ENCODE assay signal across 11 cellular contexts in the genomic region with DNA sequence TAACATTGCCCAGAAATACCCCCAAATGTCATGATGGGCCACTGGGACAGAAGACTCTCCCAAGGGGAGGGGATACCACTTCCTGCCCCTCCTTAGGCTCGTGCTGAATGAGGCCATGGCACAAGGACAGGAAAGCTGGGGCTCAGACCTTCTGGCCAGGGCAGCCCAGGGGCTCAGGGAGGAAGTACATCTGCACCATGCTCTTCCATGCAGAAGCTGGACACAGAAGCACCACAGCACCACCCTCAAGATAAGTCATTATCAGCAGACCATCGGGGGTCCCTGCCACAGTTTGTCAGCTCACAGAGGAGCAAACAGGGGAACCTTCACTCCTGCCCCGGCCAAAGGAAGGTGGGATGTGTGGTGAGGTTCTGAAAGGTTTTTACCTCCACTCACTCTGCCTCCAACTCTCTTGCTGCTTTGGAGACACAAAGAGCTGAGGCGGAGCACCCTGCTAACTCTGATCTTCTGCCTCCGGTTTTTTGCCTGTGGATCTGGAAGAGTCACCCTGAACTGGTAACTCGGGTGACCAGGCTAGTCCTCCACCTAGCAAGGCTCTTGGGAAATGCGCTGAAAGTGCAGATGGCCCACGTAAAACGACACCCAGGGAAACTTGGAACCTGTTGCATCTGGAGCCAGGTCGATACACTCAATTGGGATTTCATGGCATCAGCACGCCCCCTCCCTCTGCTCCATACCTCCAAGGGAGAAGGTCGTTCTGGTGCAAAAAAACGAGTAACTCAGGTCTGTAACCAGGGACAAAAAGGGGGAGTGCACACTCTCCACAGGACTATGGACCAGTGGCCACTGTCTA. TPM values are rescaled to one million over a fixed set of nuclear protein-coding genes. Genes with fewer than 3 reads are reported as not detected.
A peak's percentile ranks its signal among the peaks of the same experiment; 100 is the strongest.
DNase-seq lines count a peak whose midpoint lies in the region; ATAC-seq, FAIRE-seq and TF ChIP-seq lines count a peak whose summit lies in the region.
"Had no signal": no experiment of that assay in that cellular context is flagged by ENCODE, and none has a peak within 500 bp of the region (broad histone marks: within the 10 kb centered on the region; RNA-seq: fewer than 3 reads in every experiment).

No MANE protein-coding gene starts in this region.

- H3K27me3 ChIP-seq in OCI-LY1 (ENCODE audit: insufficient read depth, low read length), result no peaks in the 10 kb centered on the region
- H3K27me3 ChIP-seq in endothelial cell of umbilical vein (ENCODE audit: control insufficient read depth in 2 of 2, insufficient read depth in 2 of 2, low read length in 2 of 2), result no peaks in the 10 kb centered on the region
- H3K27me3 ChIP-seq: BE2C had no signal

- no peak for TF ChIP-seq CTCF in OCI-LY1 (IDR thresholded peaks at IDR 0.05; ENCODE audit: low read length)
- TF ChIP-seq CTCF in endothelial cell of umbilical vein (IDR thresholded peaks at IDR 0.05; ENCODE audit: extremely low read depth in 1 of 2, insufficient read depth in 1 of 2, low read depth in 1 of 2, low read length in 2 of 2), result no peak
- TF ChIP-seq CTCF in Calu3 (IDR thresholded peaks at IDR 0.05; ENCODE audit: unreplicated experiment), result no peak

- peaks cover 11% of the 10 kb centered on the region for H3K36me3 Mint-ChIP-seq in T-helper 2 cell treated with Interferon-gamma antibody and Interleukin-4, amounts not matched to agents 5 μg/mL and 100 μg/mL, for 36 hours (ENCODE audit: low read depth)
- peaks cover 86% of the 10 kb centered on the region for H3K36me3 Mint-ChIP-seq in stimulated activated memory B cell treated with anti-CD40 and anti-IgM and Interleukin-4, amounts not matched to agents 10 μg/mL and 1 μg/mL and 100 μg/mL, for 72 hours
- peaks cover 18% of the 10 kb centered on the region for H3K36me3 Mint-ChIP-seq in Calu3 (ENCODE audit: insufficient read depth, unreplicated experiment)

- H3K4me1 ChIP-seq in OCI-LY1 (ENCODE audit: insufficient read depth, low read length, severe bottlenecking), result peaks cover 100% of the 10 kb centered on the region
- peaks cover 41% of the 10 kb centered on the region for H3K4me1 ChIP-seq in endothelial cell of umbilical vein (ENCODE audit: control insufficient read depth, extremely low read depth, insufficient read depth, low read length)

- intact Hi-C loops in endothelial cell of umbilical vein (cut with micrococcal nuclease), result loop anchor here (1.0 to 10.0 kb wide), 2 partner anchors 12 to 174 kb away; no protein-coding TSS in a partner anchor
- intact Hi-C loops in Calu3 (cut with micrococcal nuclease; ENCODE audit: unreplicated experiment), result no loop called here

- H4K20me1 ChIP-seq in OCI-LY1 (ENCODE audit: insufficient read depth, low read length), result no peaks in the 10 kb centered on the region
- no peaks in the 10 kb centered on the region for H4K20me1 ChIP-seq in endothelial cell of umbilical vein (replicated peaks; ENCODE audit: control insufficient read depth, extremely low read depth, insufficient read depth, low read length)

- peak overlapping the region; percentile 57 for H3K9ac ChIP-seq in OCI-LY1 (ENCODE audit: low read length)
- H3K9ac ChIP-seq in endothelial cell of umbilical vein (replicated peaks; ENCODE audit: extremely low read depth, insufficient read depth, low read length), result no peak overlapping the region

- no peak for ATAC-seq in stimulated activated memory B cell treated with anti-CD40 and anti-IgM and Interleukin-4, amounts not matched to agents 10 μg/mL and 1 μg/mL and 100 μg/mL, for 72 hours

- no peaks in the 10 kb centered on the region for H3K9me2 ChIP-seq in OCI-LY1 (ENCODE audit: low read depth, low read length)

- CTCF ChIA-PET in endothelial cell of umbilical vein (lab: Charles Lee), result interaction anchor here (1.1 to 4.4 kb wide), 5 partner anchors 8 to 55 kb away, joined by 3 to 21 read pairs (median 4); a partner anchor contains a TSS
- CTCF ChIA-PET in Calu3 (lab: Charles Lee), result no interaction called here

- DNase-seq in T-helper 2 cell treated with Interferon-gamma antibody and Interleukin-4, amounts not matched to agents 5 μg/mL and 100 μg/mL, for 36 hours (ENCODE audit: low spot score), result no peak
- DNase-seq in T-helper 2 cell (no peak), endothelial cell of umbilical vein (ENCODE audit: low read depth, low spot score) (no peak), Calu3 (no peak), OCI-M2 (lab: John Stamatoyannopoulos, UW; ENCODE audit: unreplicated experiment) (no peak), germinal center (ENCODE audit: low spot score) (no peak)
- DNase-seq: activated CD4-positive, alpha-beta T cell treated with anti-CD3 and anti-CD28 coated beads for 1 hour; BE2C; cortex of kidney had no signal

- peaks cover 81% of the 10 kb centered on the region for H3K4me1 Mint-ChIP-seq in T-helper 2 cell treated with Interferon-gamma antibody and Interleukin-4, amounts not matched to agents 5 μg/mL and 100 μg/mL, for 36 hours (ENCODE audit: low read depth)
- peaks cover 99% of the 10 kb centered on the region for H3K4me1 Mint-ChIP-seq in stimulated activated memory B cell treated with anti-CD40 and anti-IgM and Interleukin-4, amounts not matched to agents 10 μg/mL and 1 μg/mL and 100 μg/mL, for 72 hours
- peaks cover 39% of the 10 kb centered on the region for H3K4me1 Mint-ChIP-seq in Calu3 (ENCODE audit: low read depth, unreplicated experiment)

- H3K4me3 Mint-ChIP-seq in T-helper 2 cell treated with Interferon-gamma antibody and Interleukin-4, amounts not matched to agents 5 μg/mL and 100 μg/mL, for 36 hours, result peak overlapping the region; percentile 70
- peak overlapping the region; percentile 75 for H3K4me3 Mint-ChIP-seq in stimulated activated memory B cell treated with anti-CD40 and anti-IgM and Interleukin-4, amounts not matched to agents 10 μg/mL and 1 μg/mL and 100 μg/mL, for 72 hours
- H3K4me3 Mint-ChIP-seq in Calu3 (ENCODE audit: low read depth, unreplicated experiment), result no peak overlapping the region

- peak; percentile 15 for FAIRE-seq in endothelial cell of umbilical vein (lab: Jason Lieb, UNC)

- H3K27me3 Mint-ChIP-seq in T-helper 2 cell treated with Interferon-gamma antibody and Interleukin-4, amounts not matched to agents 5 μg/mL and 100 μg/mL, for 36 hours (ENCODE audit: low read depth), result no peaks in the 10 kb centered on the region
- H3K27me3 Mint-ChIP-seq in stimulated activated memory B cell treated with anti-CD40 and anti-IgM and Interleukin-4, amounts not matched to agents 10 μg/mL and 1 μg/mL and 100 μg/mL, for 72 hours, result no peaks in the 10 kb centered on the region
- H3K27me3 Mint-ChIP-seq in Calu3 (ENCODE audit: unreplicated experiment), result no peaks in the 10 kb centered on the region

- H3K27ac ChIP-seq in OCI-LY1 (ENCODE audit: low read depth, low read length, poor library complexity, severe bottlenecking), result peak overlapping the region; percentile 99
- no peak overlapping the region for H3K27ac ChIP-seq in endothelial cell of umbilical vein (ENCODE audit: insufficient read depth, low read depth, low read length)

- H3F3A ChIP-seq in OCI-LY1 (ENCODE audit: insufficient read depth, low read length), result 0 out of 2 replicates have a peak, but pooled peaks cover 5% of the 10 kb centered on the region

- H3K36me3 ChIP-seq in OCI-LY1 (ENCODE audit: insufficient read depth, low read length) (peaks cover 58% of the 10 kb centered on the region; the same call in 1 of the 2 replicates), endothelial cell of umbilical vein (ENCODE audit: control insufficient read depth in 2 of 2, extremely low read depth in 1 of 2, insufficient read depth in 2 of 2, low read length in 2 of 2) (peaks cover 0 to 3% of the 10 kb centered on the region in 2 experiments)
- H3K36me3 ChIP-seq: BE2C had no signal

- H3K9me1 ChIP-seq in endothelial cell of umbilical vein (replicated peaks; ENCODE audit: control insufficient read depth, extremely low read depth, insufficient read depth, low read length), result no peaks in the 10 kb centered on the region

- no TSS peak for BruUV-seq in endothelial cell of umbilical vein (replicated peaks; lab: Mats Ljungman, UMichigan)
- no TSS peak for BruUV-seq in Calu3 (replicated peaks; lab: Mats Ljungman, UMichigan)

- peak overlapping the region; percentile 35 for H3K27ac Mint-ChIP-seq in T-helper 2 cell treated with Interferon-gamma antibody and Interleukin-4, amounts not matched to agents 5 μg/mL and 100 μg/mL, for 36 hours
- peak overlapping the region; percentile 91 for H3K27ac Mint-ChIP-seq in stimulated activated memory B cell treated with anti-CD40 and anti-IgM and Interleukin-4, amounts not matched to agents 10 μg/mL and 1 μg/mL and 100 μg/mL, for 72 hours
- H3K27ac Mint-ChIP-seq in Calu3 (ENCODE audit: unreplicated experiment), result no peak overlapping the region

- H3K79me2 ChIP-seq in OCI-LY1 (ENCODE audit: insufficient read depth, low read length) (no peaks in the 10 kb centered on the region), endothelial cell of umbilical vein (ENCODE audit: control insufficient read depth, insufficient read depth, low read length) (no peaks in the 10 kb centered on the region)

- H2AFZ ChIP-seq in OCI-LY1 (ENCODE audit: low read length), result no peak overlapping the region
- H2AFZ ChIP-seq in endothelial cell of umbilical vein (ENCODE audit: low read depth, low read length), result no peak overlapping the region

- H3K9me3 ChIP-seq in OCI-LY1 (ENCODE audit: low read length) (no peaks in the 10 kb centered on the region), endothelial cell of umbilical vein (replicated peaks; ENCODE audit: control insufficient read depth, insufficient read depth, low read length) (no peaks in the 10 kb centered on the region)
- H3K9me3 ChIP-seq: BE2C had no signal

- TF ChIP-seq POLR2A in endothelial cell of umbilical vein (IDR thresholded peaks at IDR 0.05; ENCODE audit: low read depth, low read length), result no peak

- H3K9me3 Mint-ChIP-seq in T-helper 2 cell treated with Interferon-gamma antibody and Interleukin-4, amounts not matched to agents 5 μg/mL and 100 μg/mL, for 36 hours, result no peaks in the 10 kb centered on the region
- no peaks in the 10 kb centered on the region for H3K9me3 Mint-ChIP-seq in stimulated activated memory B cell treated with anti-CD40 and anti-IgM and Interleukin-4, amounts not matched to agents 10 μg/mL and 1 μg/mL and 100 μg/mL, for 72 hours
- H3K9me3 Mint-ChIP-seq in Calu3 (ENCODE audit: low read depth, unreplicated experiment), result no peaks in the 10 kb centered on the region

- H3K4me3 ChIP-seq in OCI-LY1 (ENCODE audit: low read depth, low read length, poor library complexity, severe bottlenecking), result no peak overlapping the region
- no peak overlapping the region for H3K4me3 ChIP-seq in endothelial cell of umbilical vein (replicated peaks in 1 of 3; ENCODE audit: insufficient read depth in 1 of 3, low read depth in 1 of 3, low read length in 3 of 3)

- dilution Hi-C loops in endothelial cell of umbilical vein (cut with MboI; ENCODE audit: extremely low pct_ligation_motif_present, low sequenced_read_pairs), result no loop called here

- POLR2A ChIA-PET in endothelial cell of umbilical vein (lab: Charles Lee), result interaction anchor here (1.0 kb wide), 1 partner anchor 8 kb away, joined by 4 read pairs; a partner anchor contains a TSS

- H3K4me2 ChIP-seq in OCI-LY1 (ENCODE audit: low read length) (peak overlapping the region; percentile 40; the same call in 1 of the 2 replicates), endothelial cell of umbilical vein (ENCODE audit: insufficient read depth, low read length) (no peak overlapping the region)

RNA-seq across cellular contexts. Expression of a gene that starts 8.3 kb away (rescaled TPM):
- total RNA-seq in endothelial cell of umbilical vein, result 9.8 and 13.9 TPM in 2 replicates
- 7.4 and 8.6 TPM in 2 replicates for polyA plus RNA-seq in endothelial cell of umbilical vein
- 4.6 and 5.9 TPM in 2 replicates for polyA plus RNA-seq in endothelial cell of umbilical vein (2011; cell fraction: cytosol; rRNA removed)
- polyA plus RNA-seq in endothelial cell of umbilical vein (2011; cell fraction: nucleus; rRNA removed), result 18.9 and 19.7 TPM in 2 replicates
- polyA plus RNA-seq in endothelial cell of umbilical vein (2012), result 3.7 TPM in 2 replicates
- 18.1 and 19.5 TPM in 2 replicates for polyA minus RNA-seq in endothelial cell of umbilical vein
- 1.2 TPM for polyA minus RNA-seq in endothelial cell of umbilical vein (2011; cell fraction: cytosol; rRNA and poly(A)+ RNA removed)
- polyA minus RNA-seq in endothelial cell of umbilical vein (2011; cell fraction: nucleus; rRNA and poly(A)+ RNA removed), result 12.7 and 16.3 TPM in 2 replicates
- total RNA-seq in Calu3 (2022), result 7.9 and 11.5 TPM in 2 replicates
